5 cellular contexts compared by ENCODE assay signal in genomic region chr17:11852231-11852630, GRCh38.
"Had no signal": no experiment of that assay in that cellular context is flagged by ENCODE, and none has a peak within 500 bp of the region (broad histone marks: within the 10 kb centered on the region; RNA-seq: fewer than 3 reads in every experiment).

No MANE protein-coding gene starts in this region.

- H3K27ac ChIP-seq: HL-60 had no signal

- DNase-seq: H9, HCEC 1CT had no signal

- H3K4me3 ChIP-seq: GM23338 had no signal

- ATAC-seq: GM23338, HepG2 had no signal
